In genomic region chr19:12872941-12873890, GRCh38 we compare ENCODE assay signal across 8 cellular contexts. TPM values are rescaled to one million over a fixed set of nuclear protein-coding genes. Genes with fewer than 3 reads are reported as not detected.
DNase-seq lines count a peak whose midpoint lies in the region; ATAC-seq and TF ChIP-seq lines count a peak whose summit lies in the region.

No MANE protein-coding gene starts in this region.

- H3K27me3 ChIP-seq in neuronal stem cell (ENCODE audit: control insufficient read depth in 3 of 3, insufficient read depth in 3 of 3, low read depth in 1 of 3, low read length in 3 of 3), result no peaks in the 10 kb centered on the region

- CTCF ChIA-PET in HEK293T (lab: Yijun Ruan, JAX), result no interaction called here

- H3K79me1 ChIP-seq in neuronal stem cell (ENCODE audit: low read depth, low read length), result peaks cover 2% of the 10 kb centered on the region

- no peak overlapping the region for H2BK15ac ChIP-seq in neuronal stem cell (ENCODE audit: low read length)

- H3K14ac ChIP-seq in neuronal stem cell (ENCODE audit: low read length), result peak overlapping the region; percentile 38

- H2BK120ac ChIP-seq in neuronal stem cell (ENCODE audit: low read depth, low read length), result no peak overlapping the region

- H3K4me3 ChIP-seq in epithelial cell of proximal tubule (ENCODE audit: low read depth, low read length) (peak overlapping the region; percentile 46), neuronal stem cell (ENCODE audit: low read length in 2 of 2) (peak overlapping the region in 1 of 2 donors; percentile 34)

- H3K4me2 ChIP-seq in neuronal stem cell (ENCODE audit: insufficient read depth, low read length, poor library complexity, severe bottlenecking), result no peak overlapping the region

- peak overlapping the region; percentile 46 for H2AK5ac ChIP-seq in neuronal stem cell (ENCODE audit: low read depth, low read length)

- peak; percentile 4 for TF ChIP-seq CTCF in epithelial cell of proximal tubule (conservative IDR thresholded peaks at IDR 0.05; ENCODE audit: low read depth, low read length)

- H2BK5ac ChIP-seq in neuronal stem cell (ENCODE audit: low read length), result peak overlapping the region; percentile 13

- H3K18ac ChIP-seq in neuronal stem cell (ENCODE audit: low read length), result no peak overlapping the region

- ATAC-seq in activated CD4-positive, CD25-positive, alpha-beta regulatory T cell treated with anti-CD3 and anti-CD28 coated beads, Interleukin-2, amount 50 U/mL, for 24 hours, result peak; percentile 40 to 49

- no peak overlapping the region for H3K9ac ChIP-seq in neuronal stem cell (ENCODE audit: low read depth, low read length, poor library complexity)

- no peak overlapping the region for H2AFZ ChIP-seq in neuronal stem cell (ENCODE audit: low read length)

- H3K4ac ChIP-seq in neuronal stem cell (ENCODE audit: low read length), result no peak overlapping the region

- DNase-seq in AG08396 (ENCODE audit: low spot score), result peak; percentile 70
- peak; percentile 66 for DNase-seq in HEK293T (ENCODE audit: extremely low spot score)
- DNase-seq in epithelial cell of proximal tubule (ENCODE audit: low read depth), result peak; percentile 50
- DNase-seq in neuronal stem cell (ENCODE audit: low spot score), result no peak
- DNase-seq in DMS153 (lab: John Stamatoyannopoulos, UW), result no peak
- DNase-seq in NCI-H524 (lab: John Stamatoyannopoulos, UW), result no peak
- DNase-seq in SW 1271 (lab: John Stamatoyannopoulos, UW), result no peak

- no CpG with 5 or more reads among the region's 70 CpGs for WGBS in neuronal stem cell (ENCODE audit: extremely low coverage in 2 of 2, insufficient read length in 2 of 2, insufficient replicate concordance in 1 of 2), 2 donors

- POLR2A ChIA-PET in HEK293T (lab: Yijun Ruan, JAX), result interaction anchor here (0.7 to 2.0 kb wide), 3 partner anchors 8 to 192 kb away, joined by 3 to 10 read pairs (median 4); partner anchors contain the start of genes DNASE2 and GCDH

- no peak overlapping the region for H3K27ac ChIP-seq in neuronal stem cell (replicated peaks; ENCODE audit: low read length)

- H3K9me3 ChIP-seq in neuronal stem cell (replicated peaks in 1 of 2; ENCODE audit: control insufficient read depth in 2 of 2, insufficient read depth in 1 of 2, low read depth in 1 of 2, low read length in 2 of 2), result peaks cover 5 to 9% of the 10 kb centered on the region in 2 donors

- H4K8ac ChIP-seq in neuronal stem cell (ENCODE audit: low read depth, low read length), result peak overlapping the region; percentile 65

- H3K4me1 ChIP-seq in neuronal stem cell (ENCODE audit: control insufficient read depth in 2 of 2, insufficient read depth in 1 of 2, low read depth in 1 of 2, low read length in 2 of 2), result no peaks in the 10 kb centered on the region

- no peak overlapping the region for H2BK12ac ChIP-seq in neuronal stem cell (ENCODE audit: low read length)

- H4K91ac ChIP-seq in neuronal stem cell (ENCODE audit: low read depth, low read length, poor library complexity), result no peak overlapping the region

- H3K36me3 ChIP-seq in neuronal stem cell (replicated peaks in 1 of 2; ENCODE audit: control insufficient read depth in 2 of 2, insufficient read depth in 2 of 2, low read length in 2 of 2), result peaks cover 24 to 33% of the 10 kb centered on the region in 2 donors

- peak overlapping the region; percentile 73 for H3K23ac ChIP-seq in neuronal stem cell (ENCODE audit: low read depth, low read length, poor library complexity)

TF ChIP-seq in HEK293T, 16 proteins besides CTCF, POLR2A, EP300 and RAD21:
- no peak for TF ChIP-seq ZNF384 (IDR thresholded peaks at IDR 0.05)
- TF ChIP-seq SP1 (IDR thresholded peaks at IDR 0.05), result peak; percentile 31; the same call in 1 of the 2 replicates

RNA-seq across cellular contexts. Expression of gene DNASE2, which starts 8.0 kb away (rescaled TPM):
- total RNA-seq in epithelial cell of proximal tubule, result 21.0 and 24.0 TPM in 2 replicates
- polyA plus RNA-seq in neuronal stem cell (2013, experiment 1 of 2), result 20.1 TPM
- 20.1 TPM for polyA plus RNA-seq in neuronal stem cell (2013, experiment 2 of 2)

RNA-seq across cellular contexts. Expression of gene KLF1, which starts 13.8 kb away (rescaled TPM):
- 0.51 TPM in 1 of 2 replicates, not detected in the other for total RNA-seq in epithelial cell of proximal tubule
- polyA plus RNA-seq in neuronal stem cell (2013, experiment 1 of 2), result 0.13 TPM
- 0.10 TPM for polyA plus RNA-seq in neuronal stem cell (2013, experiment 2 of 2)

RNA-seq across cellular contexts. Expression of gene GCDH, which starts 17.7 kb away (rescaled TPM):
- 43.4 and 49.1 TPM in 2 replicates for total RNA-seq in epithelial cell of proximal tubule
- polyA plus RNA-seq in neuronal stem cell (2013, experiment 1 of 2), result 15.1 TPM
- polyA plus RNA-seq in neuronal stem cell (2013, experiment 2 of 2), result 15.7 TPM

RNA-seq across cellular contexts. Expression of gene MAST1, which starts 34.9 kb away (rescaled TPM):
- total RNA-seq in epithelial cell of proximal tubule, result 0.22 and 1.5 TPM in 2 replicates
- 11.7 TPM for polyA plus RNA-seq in neuronal stem cell (2013, experiment 1 of 2)
- polyA plus RNA-seq in neuronal stem cell (2013, experiment 2 of 2), result 10.6 TPM

RNA-seq across cellular contexts. Expression of gene RTBDN, which starts 38.8 kb away (rescaled TPM):
- total RNA-seq in epithelial cell of proximal tubule, result not detected in 2 replicates
- polyA plus RNA-seq in neuronal stem cell (2013, experiment 1 of 2), result 0.24 TPM
- 0.19 TPM for polyA plus RNA-seq in neuronal stem cell (2013, experiment 2 of 2)

Comparison
In these comparisons a context has a peak if more than half of its experiments do, and no peak if none do; other contexts are left out.
1. DNase-seq: peak in AG08396 (single experiment), HEK293T (single experiment) and epithelial cell of proximal tubule (single experiment); none in neuronal stem cell (single experiment), DMS153 (single experiment), NCI-H524 (0 of 2) and SW 1271 (0 of 2).